In the genomic region with DNA sequence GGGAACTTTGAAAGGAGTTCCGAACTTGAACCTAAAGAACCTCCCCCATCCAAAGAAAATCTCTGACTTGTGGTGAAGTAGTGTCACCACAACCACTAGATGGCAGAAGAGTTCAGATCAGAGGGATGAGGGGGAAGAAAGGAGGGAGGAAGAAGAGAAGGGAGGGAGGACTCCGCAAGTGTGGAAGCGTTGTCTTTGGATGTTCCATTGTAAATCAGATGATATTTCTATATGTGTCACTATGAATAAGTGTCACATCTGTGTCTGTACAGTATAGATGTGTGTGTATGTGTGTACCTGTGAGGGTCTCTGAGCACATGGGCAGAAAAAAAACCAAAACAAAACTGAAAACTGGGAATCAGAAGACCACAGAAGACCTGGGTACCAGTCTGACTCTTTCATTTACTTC, we compare ENCODE assay signal across 8 cellular contexts. TPM values are rescaled to one million over a fixed set of nuclear protein-coding genes. Genes with fewer than 3 reads are reported as not detected.
DNase-seq lines count a peak whose midpoint lies in the region; ATAC-seq and TF ChIP-seq lines count a peak whose summit lies in the region.

No MANE protein-coding gene starts in this region.

- intact Hi-C loops in left colon (cut with DNase I, micrococcal nuclease): loop anchor here in 1 of 2 donors (10.0 kb wide), 1 partner anchor 216 kb away; no protein-coding TSS in a partner anchor

- peak overlapping the region; percentile 22 to 24 for H3K9ac ChIP-seq in stomach smooth muscle (ENCODE audit: low read length in 2 of 2)

- H3K4me3 ChIP-seq in AG04449 (ENCODE audit: low read depth, low read length): no peak overlapping the region
- H3K4me3 ChIP-seq in stomach smooth muscle (ENCODE audit: low read length in 2 of 2): peak overlapping the region; percentile 58 to 60

- H3K4me1 ChIP-seq in stomach smooth muscle (ENCODE audit: control insufficient read depth, insufficient read depth, low read length): no peaks in the 10 kb centered on the region

- H3K36me3 ChIP-seq in stomach smooth muscle (ENCODE audit: control insufficient read depth in 2 of 2, insufficient read depth in 2 of 2, low read length in 2 of 2): no peaks in the 10 kb centered on the region

- no peaks in the 10 kb centered on the region for H3K27me3 ChIP-seq in stomach smooth muscle (ENCODE audit: control insufficient read depth in 1 of 2, insufficient read depth in 2 of 2, low read length in 2 of 2)

- CTCF ChIA-PET in AG04449 (lab: Yijun Ruan, JAX) (interaction anchor here (0.7 to 11.0 kb wide), 44 partner anchors 8 to 651 kb away, joined by 3 to 136 read pairs (median 5); a partner anchor contains a TSS), GM10248 (lab: Yijun Ruan, JAX) (interaction anchor here (0.7 to 5.8 kb wide), 31 partner anchors 9 to 647 kb away, joined by 3 to 57 read pairs (median 5); a partner anchor contains a TSS)

- no peak overlapping the region for H3K27ac ChIP-seq in stomach smooth muscle (ENCODE audit: low read length)

- POLR2A ChIA-PET in AG04449 (lab: Yijun Ruan, JAX): no interaction called here
- POLR2A ChIA-PET in GM10248 (lab: Yijun Ruan, JAX): no interaction called here

- TF ChIP-seq CTCF in AG04449 (IDR thresholded peaks at IDR 0.05; ENCODE audit: insufficient read depth, low read length, missing control alignments) (peak; percentile 80), GM10248 (IDR thresholded peaks at IDR 0.05; ENCODE audit: control extremely low read depth, extremely low read depth, low read depth, missing control alignments) (peak; percentile 80)

- ATAC-seq in left colon (peak; percentile 81), GM21360 (IDR thresholded peaks at IDR 0.05; ENCODE audit: unreplicated experiment) (no peak)

- no peaks in the 10 kb centered on the region for H3K9me3 ChIP-seq in stomach smooth muscle (ENCODE audit: control insufficient read depth in 2 of 2, low read length in 2 of 2)

- DNase-seq in AG04449 (ENCODE audit: low read depth, low spot score) (peak; percentile 34), GM10248 (ENCODE audit: extremely low spot score) (peak; percentile 73), NCI-H1105 (lab: John Stamatoyannopoulos, UW) (peak; percentile 71), SK-N-DZ (ENCODE audit: low spot score) (peak; percentile 79), cerebellar cortex (ENCODE audit: low spot score) (peak; percentile 79), left colon (no peak)

RNA-seq across cellular contexts. Expression of a gene that starts 16.9 kb away (rescaled TPM):
- polyA plus RNA-seq in SK-N-DZ (2014; cell fraction: cytosol; rRNA removed): 5.7 and 8.7 TPM in 2 replicates
- 3.2 and 4.4 TPM in 2 replicates for polyA plus RNA-seq in SK-N-DZ (2014; cell fraction: nucleus; rRNA removed)
- total RNA-seq in left colon: 1 to 10 TPM; 6.8 to 8.9 TPM

RNA-seq across cellular contexts. Expression of a gene that starts 27.8 kb away (rescaled TPM):
- 60.7 and 76.1 TPM in 2 replicates for polyA plus RNA-seq in SK-N-DZ (2014; cell fraction: cytosol; rRNA removed)
- 82.8 and 113 TPM in 2 replicates for polyA plus RNA-seq in SK-N-DZ (2014; cell fraction: nucleus; rRNA removed)
- 10 to 100 TPM; 33.1 to 38.4 TPM for total RNA-seq in left colon

Comparison
In these comparisons a context has a peak if more than half of its experiments do, and no peak if none do; other contexts are left out.
1. DNase-seq: peak in AG04449 (single experiment), GM10248 (single experiment), NCI-H1105 (single experiment), SK-N-DZ (single experiment) and cerebellar cortex (single experiment); none in left colon (0 of 2).